1 cellular context compared by ENCODE assay signal in the genomic region with DNA sequence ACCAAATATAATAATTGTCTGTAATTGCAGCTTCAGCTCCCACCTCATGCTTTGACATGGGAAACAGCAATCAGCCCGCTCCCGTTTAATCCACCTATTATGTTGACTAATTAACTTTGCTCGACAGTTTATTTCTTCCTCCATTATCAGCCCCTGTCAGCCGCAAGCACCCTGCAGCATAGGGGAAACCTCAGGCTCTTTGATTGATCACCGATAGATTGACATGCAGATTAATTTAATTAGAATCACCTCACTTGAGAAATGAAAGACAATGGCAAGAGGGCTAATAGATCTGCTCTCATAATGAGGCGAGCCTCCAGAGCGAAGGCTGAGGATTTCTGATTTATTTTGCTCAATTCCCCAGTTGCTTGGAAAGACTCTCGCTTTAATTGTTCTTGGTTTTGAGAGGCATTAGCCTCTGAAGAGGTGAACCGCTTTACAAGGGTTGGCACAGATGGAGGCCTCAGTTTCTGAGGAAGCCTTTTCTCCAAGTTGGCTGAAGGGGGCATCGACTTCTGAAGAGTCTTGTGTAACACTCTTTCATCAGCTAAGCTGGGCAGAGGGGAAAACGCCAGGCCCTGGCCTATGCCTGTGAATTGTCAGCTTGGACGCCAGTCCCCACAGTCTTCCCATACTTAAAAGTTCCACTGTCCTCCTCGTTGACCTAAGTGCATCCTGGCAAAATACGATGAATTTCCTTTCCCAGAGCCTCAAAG.
TF ChIP-seq lines count a peak whose summit lies in the region.

No MANE protein-coding gene starts in this region.

TF ChIP-seq in GM12878, 131 proteins besides CTCF, POLR2A, EP300 and RAD21:
- TF ChIP-seq, protein P1, sequence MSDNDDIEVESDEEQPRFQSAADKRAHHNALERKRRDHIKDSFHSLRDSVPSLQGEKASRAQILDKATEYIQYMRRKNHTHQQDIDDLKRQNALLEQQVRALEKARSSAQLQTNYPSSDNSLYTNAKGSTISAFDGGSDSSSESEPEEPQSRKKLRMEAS (IDR thresholded peaks at IDR 0.05; ENCODE audit: low read depth, low read length), result no peak
- TF ChIP-seq NFIC (IDR thresholded peaks at IDR 0.05; ENCODE audit: low read depth, low read length) (no peak), MEF2A (IDR thresholded peaks at IDR 0.05; ENCODE audit: insufficient read depth, low read depth, low read length) (no peak), CBFB (IDR thresholded peaks at IDR 0.05; ENCODE audit: low read depth) (no peak), IRF4 (IDR thresholded peaks at IDR 0.05; ENCODE audit: low read depth, low read length) (no peak), SUZ12 (IDR thresholded peaks at IDR 0.05; ENCODE audit: unreplicated experiment) (no peak), NRF1 (conservative IDR thresholded peaks at IDR 0.05; ENCODE audit: low read depth, low read length) (no peak), TARDBP (IDR thresholded peaks at IDR 0.05; ENCODE audit: borderline replicate concordance) (no peak), PML (IDR thresholded peaks at IDR 0.05; ENCODE audit: low read length) (no peak)
- TF ChIP-seq, protein P2, sequence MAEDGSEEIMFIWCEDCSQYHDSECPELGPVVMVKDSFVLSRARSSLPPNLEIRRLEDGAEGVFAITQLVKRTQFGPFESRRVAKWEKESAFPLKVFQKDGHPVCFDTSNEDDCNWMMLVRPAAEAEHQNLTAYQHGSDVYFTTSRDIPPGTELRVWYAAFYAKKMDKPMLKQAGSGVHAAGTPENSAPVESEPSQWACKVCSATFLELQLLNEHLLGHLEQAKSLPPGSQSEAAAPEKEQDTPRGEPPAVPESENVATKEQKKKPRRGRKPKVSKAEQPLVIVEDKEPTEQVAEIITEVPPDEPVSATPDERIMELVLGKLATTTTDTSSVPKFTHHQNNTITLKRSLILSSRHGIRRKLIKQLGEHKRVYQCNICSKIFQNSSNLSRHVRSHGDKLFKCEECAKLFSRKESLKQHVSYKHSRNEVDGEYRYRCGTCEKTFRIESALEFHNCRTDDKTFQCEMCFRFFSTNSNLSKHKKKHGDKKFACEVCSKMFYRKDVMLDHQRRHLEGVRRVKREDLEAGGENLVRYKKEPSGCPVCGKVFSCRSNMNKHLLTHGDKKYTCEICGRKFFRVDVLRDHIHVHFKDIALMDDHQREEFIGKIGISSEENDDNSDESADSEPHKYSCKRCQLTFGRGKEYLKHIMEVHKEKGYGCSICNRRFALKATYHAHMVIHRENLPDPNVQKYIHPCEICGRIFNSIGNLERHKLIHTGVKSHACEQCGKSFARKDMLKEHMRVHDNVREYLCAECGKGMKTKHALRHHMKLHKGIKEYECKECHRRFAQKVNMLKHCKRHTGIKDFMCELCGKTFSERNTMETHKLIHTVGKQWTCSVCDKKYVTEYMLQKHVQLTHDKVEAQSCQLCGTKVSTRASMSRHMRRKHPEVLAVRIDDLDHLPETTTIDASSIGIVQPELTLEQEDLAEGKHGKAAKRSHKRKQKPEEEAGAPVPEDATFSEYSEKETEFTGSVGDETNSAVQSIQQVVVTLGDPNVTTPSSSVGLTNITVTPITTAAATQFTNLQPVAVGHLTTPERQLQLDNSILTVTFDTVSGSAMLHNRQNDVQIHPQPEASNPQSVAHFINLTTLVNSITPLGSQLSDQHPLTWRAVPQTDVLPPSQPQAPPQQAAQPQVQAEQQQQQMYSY (CRISPR knock-in tag; IDR thresholded peaks at IDR 0.05), result no peak
